In the genomic region with DNA sequence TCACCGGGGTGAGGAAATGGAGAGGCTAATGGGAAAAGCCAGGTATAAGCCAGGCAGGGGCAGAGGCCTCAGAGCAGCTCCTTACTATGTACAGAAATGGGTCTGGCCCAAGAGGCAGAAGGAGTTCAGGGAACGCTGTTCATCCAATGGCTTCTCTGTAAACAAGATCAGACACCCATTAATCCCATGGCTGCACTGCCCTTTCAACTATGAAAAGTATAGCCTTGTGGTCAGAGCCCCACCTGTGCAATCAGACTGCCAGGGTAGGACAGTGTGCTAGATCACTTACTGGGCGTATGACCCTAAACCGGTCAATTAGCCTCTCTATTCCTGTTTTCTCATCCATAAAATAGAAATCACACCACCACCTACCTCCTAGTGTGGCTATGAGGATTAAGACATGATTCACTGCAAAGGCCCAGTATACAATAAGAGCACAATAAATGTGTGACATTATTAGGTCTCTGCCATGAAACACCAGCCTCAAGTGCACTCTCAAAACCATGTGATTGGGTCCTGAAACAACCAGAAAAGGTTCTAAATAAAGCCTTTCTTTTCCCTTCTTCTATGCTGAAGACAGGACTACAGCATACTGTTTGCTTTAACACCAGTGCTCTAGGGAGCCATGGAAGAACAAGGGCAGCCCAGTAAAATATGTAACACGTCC, we compare ENCODE assay signal across 9 cellular contexts. TPM values are rescaled to one million over a fixed set of nuclear protein-coding genes. Genes with fewer than 3 reads are reported as not detected.
A peak's percentile ranks its signal among the peaks of the same experiment; 100 is the strongest.
DNase-seq lines count a peak whose midpoint lies in the region; ATAC-seq and TF ChIP-seq lines count a peak whose summit lies in the region.
"Had no signal": no experiment of that assay in that cellular context is flagged by ENCODE, and none has a peak within 500 bp of the region (broad histone marks: within the 10 kb centered on the region; RNA-seq: fewer than 3 reads in every experiment).

No MANE protein-coding gene starts in this region.

- H3K4me3 Mint-ChIP-seq in IgD-negative memory B cell, result peak overlapping the region; percentile 89 to 99 (median 98)
- H3K4me3 Mint-ChIP-seq in brain, result peak overlapping the region in 3 of 5 experiments; percentile 73 to 95 (median 74)

- no peak for TF ChIP-seq CTCF in brain (conservative IDR thresholded peaks at IDR 0.05)

- DNase-seq in Caki2 (ENCODE audit: low read depth) (peak; percentile 54), sciatic nerve (ENCODE audit: low spot score) (no peak), T1000 (lab: John Stamatoyannopoulos, UW) (no peak), medulla oblongata (ENCODE audit: extremely low spot score) (no peak), DMS153 (lab: John Stamatoyannopoulos, UW) (no peak)
- DNase-seq: NCI-H774, ovary had no signal

- H3K4me1 Mint-ChIP-seq in IgD-negative memory B cell (peaks cover 47 to 55% (median 53%) of the 10 kb centered on the region in 3 donors), brain (peaks cover 44% of the 10 kb centered on the region)

- H3K27me3 Mint-ChIP-seq in IgD-negative memory B cell (no peaks in the 10 kb centered on the region), brain (peaks cover 7% of the 10 kb centered on the region)

- in situ Hi-C loops in Caki2 (cut with HindIII; ENCODE audit: low pct_unique_long_range_greater_than_20kb, low sequenced_read_pairs), result no loop called here

- H3K27ac Mint-ChIP-seq in IgD-negative memory B cell (peak overlapping the region; percentile 91 to 96 (median 95)), brain (peak overlapping the region in 3 of 5 experiments; percentile 80 to 90 (median 89))

- peak; percentile 10 for ATAC-seq in sciatic nerve

- H3K9me3 Mint-ChIP-seq in IgD-negative memory B cell (no peaks in the 10 kb centered on the region), brain (no peaks in the 10 kb centered on the region)

- intact Hi-C loops in sciatic nerve (cut with DNase I), result no loop called here

- H3K36me3 Mint-ChIP-seq in IgD-negative memory B cell (peaks cover 4% of the 10 kb centered on the region), brain (peaks cover 8% of the 10 kb centered on the region)

RNA-seq across cellular contexts. Expression of gene ANKRD44, which starts 4.4 kb away (rescaled TPM):
- 26.1 and 77.6 TPM in 2 replicates for total RNA-seq in Caki2 (2014; rRNA removed; shearing (Covaris generic); ENCODE audit: low replicate concordance)
- polyA plus RNA-seq in IgD-negative memory B cell, result 91.6 TPM
- polyA plus RNA-seq in brain (ENCODE audit: insufficient read depth, low read depth, low replicate concordance), result 2.5 TPM
- 77.8 TPM for total RNA-seq in sciatic nerve
